ENCODE assay signal across 1 cellular context in genomic region chr19:40381321-40381720, GRCh38.
TF ChIP-seq lines count a peak whose summit lies in the region.

No MANE protein-coding gene starts in this region.

TF ChIP-seq in K562, 482 proteins besides CTCF, POLR2A, EP300 and RAD21:
- TF ChIP-seq BRF1 (IDR thresholded peaks at IDR 0.05; ENCODE audit: borderline replicate concordance, extremely low read depth, insufficient read length), result no peak
- no peak for TF ChIP-seq MXD1 (CRISPR knock-in tag; IDR thresholded peaks at IDR 0.05; ENCODE audit: borderline replicate concordance, poor library complexity, severe bottlenecking)
- TF ChIP-seq HNRNPL (IDR thresholded peaks at IDR 0.05; ENCODE audit: low read depth, low read length), result no peak
- TF ChIP-seq RBFOX2 (IDR thresholded peaks at IDR 0.05; ENCODE audit: low read depth, low read length), result no peak
- TF ChIP-seq ZNF764 (CRISPR knock-in tag; IDR thresholded peaks at IDR 0.05; ENCODE audit: low read depth), result no peak
- no peak for TF ChIP-seq PHF21A (IDR thresholded peaks at IDR 0.05; ENCODE audit: borderline replicate concordance, low read depth)
- no peak for TF ChIP-seq POU5F1 (IDR thresholded peaks at IDR 0.05; ENCODE audit: borderline replicate concordance, low read depth, low read length, partially characterized antibody)
- no peak for TF ChIP-seq ILF3 (IDR thresholded peaks at IDR 0.05; ENCODE audit: borderline replicate concordance)
- no peak for TF ChIP-seq TEAD1 (CRISPR knock-in tag; IDR thresholded peaks at IDR 0.05)
- no peak for TF ChIP-seq U2AF2 (optimal IDR thresholded peaks at IDR 0.05; ENCODE audit: low read depth, low read length)
- no peak for TF ChIP-seq MYC (IDR thresholded peaks at IDR 0.05; ENCODE audit: low read depth, low read length)
- no peak for TF ChIP-seq MYC (CRISPR knock-in tag; IDR thresholded peaks at IDR 0.05; ENCODE audit: borderline replicate concordance, low read depth)
- TF ChIP-seq KLF13 (tag; IDR thresholded peaks at IDR 0.05; ENCODE audit: borderline replicate concordance, low read depth), result no peak
- TF ChIP-seq ATF7 (IDR thresholded peaks at IDR 0.05), result no peak
- no peak for TF ChIP-seq LARP7 (IDR thresholded peaks at IDR 0.05)
- no peak for TF ChIP-seq ETV5 (CRISPR knock-in tag; IDR thresholded peaks at IDR 0.05; ENCODE audit: low read depth)
- no peak for TF ChIP-seq HMG20A (CRISPR knock-in tag; conservative IDR thresholded peaks at IDR 0.05)
- no peak for TF ChIP-seq ZNF695 (CRISPR knock-in tag; IDR thresholded peaks at IDR 0.05)
